8 cellular contexts compared by ENCODE assay signal in genomic region chr4:159051245-159052071, GRCh38. TPM values are rescaled to one million over a fixed set of nuclear protein-coding genes. Genes with fewer than 3 reads are reported as not detected.
A peak's percentile ranks its signal among the peaks of the same experiment; 100 is the strongest.
DNase-seq lines count a peak whose midpoint lies in the region; ATAC-seq lines count a peak whose summit lies in the region.

No MANE protein-coding gene starts in this region.

- no peaks in the 10 kb centered on the region for H3K9me3 Mint-ChIP-seq in activated naive CD8-positive, alpha-beta T cell treated with anti-CD3 and anti-CD28 coated beads, Interleukin-2, amount 10 ng/mL, durations not matched to agents 7 days and 5 days
- no peaks in the 10 kb centered on the region for H3K9me3 Mint-ChIP-seq in activated CD4-positive, alpha-beta memory T cell treated with anti-CD3 and anti-CD28 coated beads for 36 hours

- H3K36me3 Mint-ChIP-seq in activated naive CD8-positive, alpha-beta T cell treated with anti-CD3 and anti-CD28 coated beads, Interleukin-2, amount 10 ng/mL, durations not matched to agents 7 days and 5 days, result no peaks in the 10 kb centered on the region
- H3K36me3 Mint-ChIP-seq in activated CD4-positive, alpha-beta memory T cell treated with anti-CD3 and anti-CD28 coated beads for 36 hours, result no peaks in the 10 kb centered on the region

- CTCF ChIA-PET in activated CD4-positive, alpha-beta memory T cell treated with anti-CD3 and anti-CD28 coated beads for 36 hours (lab: Charles Lee), result interaction anchor here (0.6 kb wide), 1 partner anchor 133 kb away, joined by 3 read pairs; no protein-coding TSS in a partner anchor

- ATAC-seq in GM19397 (IDR thresholded peaks at IDR 0.05; ENCODE audit: unreplicated experiment), result peak; percentile 85
- peak; percentile 85 for ATAC-seq in HG03045 (IDR thresholded peaks at IDR 0.05; ENCODE audit: unreplicated experiment)
- ATAC-seq in activated naive CD8-positive, alpha-beta T cell treated with anti-CD3 and anti-CD28 coated beads, Interleukin-2, amount 10 ng/mL, durations not matched to agents 7 days and 5 days (ENCODE audit: low read depth), result no peak

- POLR2A ChIA-PET in activated naive CD8-positive, alpha-beta T cell treated with anti-CD3 and anti-CD28 coated beads, Interleukin-2, amount 10 ng/mL, durations not matched to agents 7 days and 5 days (lab: Charles Lee), result interaction anchor here (0.6 kb wide), 1 partner anchor 50 kb away, joined by 3 read pairs; no protein-coding TSS in a partner anchor
- POLR2A ChIA-PET in activated CD4-positive, alpha-beta memory T cell treated with anti-CD3 and anti-CD28 coated beads for 36 hours (lab: Charles Lee), result no interaction called here

- no peak for DNase-seq in activated naive CD8-positive, alpha-beta T cell treated with anti-CD3 and anti-CD28 coated beads, Interleukin-2, amount 10 ng/mL, durations not matched to agents 7 days and 5 days
- DNase-seq in NCI-H2171 (lab: John Stamatoyannopoulos, UW) (no peak), MV-4-11 (lab: John Stamatoyannopoulos, UW) (no peak), occipital lobe (lab: John Stamatoyannopoulos, UW) (no peak)
- no peak for DNase-seq in activated CD4-positive, alpha-beta memory T cell treated with anti-CD3 and anti-CD28 coated beads for 36 hours

- no peak overlapping the region for H3K4me3 Mint-ChIP-seq in activated naive CD8-positive, alpha-beta T cell treated with anti-CD3 and anti-CD28 coated beads, Interleukin-2, amount 10 ng/mL, durations not matched to agents 7 days and 5 days
- no peak overlapping the region for H3K4me3 Mint-ChIP-seq in activated CD4-positive, alpha-beta memory T cell treated with anti-CD3 and anti-CD28 coated beads for 36 hours

- peak overlapping the region; percentile 55 for H3K27ac Mint-ChIP-seq in activated naive CD8-positive, alpha-beta T cell treated with anti-CD3 and anti-CD28 coated beads, Interleukin-2, amount 10 ng/mL, durations not matched to agents 7 days and 5 days
- H3K27ac Mint-ChIP-seq in activated CD4-positive, alpha-beta memory T cell treated with anti-CD3 and anti-CD28 coated beads for 36 hours, result no peak overlapping the region

- intact Hi-C loops in activated CD4-positive, alpha-beta memory T cell treated with anti-CD3 and anti-CD28 coated beads for 36 hours (cut with micrococcal nuclease), result loop anchor here (2.0 kb wide), 1 partner anchor 25 kb away; no protein-coding TSS in a partner anchor

- H3K4me1 Mint-ChIP-seq in activated naive CD8-positive, alpha-beta T cell treated with anti-CD3 and anti-CD28 coated beads, Interleukin-2, amount 10 ng/mL, durations not matched to agents 7 days and 5 days, result peaks cover 8% of the 10 kb centered on the region
- H3K4me1 Mint-ChIP-seq in activated CD4-positive, alpha-beta memory T cell treated with anti-CD3 and anti-CD28 coated beads for 36 hours (ENCODE audit: low read depth), result peaks cover 19% of the 10 kb centered on the region

- peak overlapping the region; percentile 90 for H3K4me3 ChIP-seq in GM08714 (ENCODE audit: low read length)

- peaks cover 8% of the 10 kb centered on the region for H3K27me3 Mint-ChIP-seq in activated naive CD8-positive, alpha-beta T cell treated with anti-CD3 and anti-CD28 coated beads, Interleukin-2, amount 10 ng/mL, durations not matched to agents 7 days and 5 days
- peaks cover 13% of the 10 kb centered on the region for H3K27me3 Mint-ChIP-seq in activated CD4-positive, alpha-beta memory T cell treated with anti-CD3 and anti-CD28 coated beads for 36 hours

RNA-seq across cellular contexts. Expression of gene RAPGEF2, which starts 51.4 kb away (rescaled TPM):
- total RNA-seq in activated naive CD8-positive, alpha-beta T cell treated with anti-CD3 and anti-CD28 coated beads, Interleukin-2, amount 10 ng/mL, durations not matched to agents 7 days and 5 days, result 10 to 100 TPM; 23.2 to 24.1 TPM
- total RNA-seq in activated CD4-positive, alpha-beta memory T cell treated with anti-CD3 and anti-CD28 coated beads for 36 hours, result 10 to 100 TPM; 18.6 to 22.0 TPM
- total RNA-seq in occipital lobe, result 251 TPM

Comparison
In these comparisons a context has a peak if more than half of its experiments do, and no peak if none do; other contexts are left out.
1. RNA of gene RAPGEF2, which starts 51.4 kb away (total RNA-seq): 251 TPM in occipital lobe (single experiment); 23.2 to 24.1 TPM in activated naive CD8-positive, alpha-beta T cell treated with anti-CD3 and anti-CD28 coated beads, Interleukin-2, amount 10 ng/mL, durations not matched to agents 7 days and 5 days and 18.6 to 22.0 TPM in activated CD4-positive, alpha-beta memory T cell treated with anti-CD3 and anti-CD28 coated beads for 36 hours; every median in the first group is over 10 times any median in the second.